ENCODE assay signal across 22 cellular contexts in genomic region chr10:109306698-109307097, GRCh38.
DNase-seq lines count a peak whose midpoint lies in the region; ATAC-seq and TF ChIP-seq lines count a peak whose summit lies in the region.
"Had no signal": no experiment of that assay in that cellular context is flagged by ENCODE, and none has a peak within 500 bp of the region (broad histone marks: within the 10 kb centered on the region; RNA-seq: fewer than 3 reads in every experiment).

No MANE protein-coding gene starts in this region.

- 0 out of 2 replicates have a peak overlapping the region, but pooled peaks have one; percentile 11 for H3K4me2 ChIP-seq in SK-N-SH
- H3K4me2 ChIP-seq in PC-3 (ENCODE audit: low read length), result no peak overlapping the region
- H3K4me2 ChIP-seq: BLaER1 had no signal

- no peak overlapping the region for H3K9ac ChIP-seq in SK-N-SH
- no peak overlapping the region for H3K9ac ChIP-seq in PC-3 (ENCODE audit: low read length)
- H3K9ac ChIP-seq: BLaER1 had no signal

- WGBS in SK-N-SH (ENCODE audit: low lambda C conversion rate), result 34% methylated on average over 5 of the region's 5 CpGs
- WGBS in mesodermal cell (ENCODE audit: insufficient coverage in 2 of 2), 2 experiments, result 68 to 84% methylated on average over 2 of the region's 5 CpGs

- POLR2A ChIA-PET in SK-N-SH (lab: Yijun Ruan, JAX), result no interaction called here
- POLR2A ChIA-PET in PC-3 (lab: Charles Lee; ENCODE audit: unreplicated experiment), result interaction anchor here (0.6 kb wide), 1 partner anchor 24 kb away, joined by 5 read pairs; no protein-coding TSS in a partner anchor

- intact Hi-C loops in PC-3 (cut with micrococcal nuclease), result no loop called here
- intact Hi-C loops in left lung (cut with DNase I), result no loop called here

- no TSS peak for BruUV-seq in PC-3 (replicated peaks; lab: Mats Ljungman, UMichigan)

- H3K4me3 ChIP-seq in SK-N-SH (ENCODE audit: low read depth in 2 of 2, low read length in 1 of 2) (no peak overlapping the region), PC-3 (ENCODE audit: low read length) (no peak overlapping the region), mesodermal cell (ENCODE audit: extremely low read depth, insufficient read depth, low read length, poor library complexity, severe bottlenecking) (no peak overlapping the region), left lung (no peak overlapping the region)
- H3K4me3 ChIP-seq: BLaER1 had no signal

- no peak for TF ChIP-seq EP300 in SK-N-SH (IDR thresholded peaks at IDR 0.05; ENCODE audit: borderline replicate concordance in 1 of 2, low read depth in 1 of 2, low read length in 1 of 2)

- TF ChIP-seq CTCF in SK-N-SH (IDR thresholded peaks at IDR 0.05) (no peak), PC-3 (conservative IDR thresholded peaks at IDR 0.05; ENCODE audit: low read depth, low read length) (no peak), left lung (IDR thresholded peaks at IDR 0.05) (no peak)

- no peaks in the 10 kb centered on the region for H3F3A ChIP-seq in SK-N-SH (replicated peaks; ENCODE audit: insufficient read depth)
- no peaks in the 10 kb centered on the region for H3F3A ChIP-seq in PC-3 (ENCODE audit: low read length, unreplicated experiment)

- 0 out of 2 replicates have a peak overlapping the region, but pooled peaks have one; percentile 13 for H2AFZ ChIP-seq in SK-N-SH (ENCODE audit: low read depth)
- 0 out of 2 replicates have a peak overlapping the region, but pooled peaks have one; percentile 24 for H2AFZ ChIP-seq in PC-3 (ENCODE audit: low read length)

- no peaks in the 10 kb centered on the region for H4K20me1 ChIP-seq in SK-N-SH (ENCODE audit: insufficient read depth)
- H4K20me1 ChIP-seq in PC-3 (ENCODE audit: low read length), result no peaks in the 10 kb centered on the region
- H4K20me1 ChIP-seq: BLaER1 had no signal

- H3K9me2 ChIP-seq in SK-N-SH, result no peaks in the 10 kb centered on the region
- no peaks in the 10 kb centered on the region for H3K9me2 ChIP-seq in PC-3 (replicated peaks; ENCODE audit: low read length)

- no peaks in the 10 kb centered on the region for H3K27me3 ChIP-seq in SK-N-SH (ENCODE audit: insufficient read depth)
- no peaks in the 10 kb centered on the region for H3K27me3 ChIP-seq in PC-3 (ENCODE audit: low read length)
- H3K27me3 ChIP-seq in left lung, result no peaks in the 10 kb centered on the region
- H3K27me3 ChIP-seq: BLaER1 had no signal

- H3K36me3 ChIP-seq in SK-N-SH (replicated peaks in 1 of 2; ENCODE audit: control insufficient read depth in 1 of 2, insufficient read depth in 2 of 2, low read length in 1 of 2), result no peaks in the 10 kb centered on the region
- no peaks in the 10 kb centered on the region for H3K36me3 ChIP-seq in PC-3 (ENCODE audit: low read depth, low read length)
- no peaks in the 10 kb centered on the region for H3K36me3 ChIP-seq in mesodermal cell (ENCODE audit: control insufficient read depth, insufficient read depth, low read length)
- no peaks in the 10 kb centered on the region for H3K36me3 ChIP-seq in left lung
- H3K36me3 ChIP-seq: BLaER1 had no signal

- H3K27ac ChIP-seq in SK-N-SH (ENCODE audit: low read depth in 2 of 2, low read length in 1 of 2) (no peak overlapping the region), PC-3 (ENCODE audit: low read length) (no peak overlapping the region), mesodermal cell (ENCODE audit: low read depth, low read length, severe bottlenecking) (peak overlapping the region; percentile 32), left lung (no peak overlapping the region)
- H3K27ac ChIP-seq: 22Rv1, BLaER1 had no signal

- TF ChIP-seq RAD21 in SK-N-SH (IDR thresholded peaks at IDR 0.05; ENCODE audit: low read length), result no peak

- H3K4me1 ChIP-seq in SK-N-SH (ENCODE audit: control insufficient read depth in 1 of 2, insufficient read depth in 2 of 2, low read depth in 1 of 2, low read length in 1 of 2) (no peaks in the 10 kb centered on the region), PC-3 (ENCODE audit: insufficient read depth, low read length) (no peaks in the 10 kb centered on the region), mesodermal cell (ENCODE audit: control insufficient read depth, insufficient read depth, low read length, poor library complexity, severe bottlenecking) (no peaks in the 10 kb centered on the region), left lung (no peaks in the 10 kb centered on the region)
- H3K4me1 ChIP-seq: BLaER1 had no signal

- H3K9me3 ChIP-seq in SK-N-SH (no peaks in the 10 kb centered on the region), PC-3 (ENCODE audit: low read length) (no peaks in the 10 kb centered on the region), mesodermal cell (ENCODE audit: control insufficient read depth, low read length) (peaks cover 8% of the 10 kb centered on the region), left lung (no peaks in the 10 kb centered on the region)
- H3K9me3 ChIP-seq: BLaER1 had no signal

- ATAC-seq in SK-N-SH treated with all-trans-retinoic acid at 6 μM for 48 hours, result no peak
- ATAC-seq in PC-3, result no peak
- no peak for ATAC-seq in left lung
- no peak for ATAC-seq in HG02870 (IDR thresholded peaks at IDR 0.05; ENCODE audit: unreplicated experiment)

- DNase-seq in SK-N-SH (no peak), PC-3 (peak; percentile 2), SIG-M5 (lab: John Stamatoyannopoulos, UW) (no peak), left lung (no peak), RKO (ENCODE audit: low spot score) (no peak)
- DNase-seq: ACHN; CD4-positive, alpha-beta T cell; COR-L47; DMS 273 treated with DMSO at 0.1 percent for 48 hours; DMS79 treated with DMSO at 0.1 percent for 48 hours; KG1; NCI-H1105; NCI-H146; NCI-H2029; NCI-H2227 treated with DMSO at 0.1 percent for 48 hours; NCI-H510A treated with DMSO at 0.1 percent for 48 hours; NCI-H748 treated with DMSO at 0.1 percent for 48 hours had no signal

- CTCF ChIA-PET in SK-N-SH (lab: Yijun Ruan, JAX), result no interaction called here
- CTCF ChIA-PET in PC-3 (lab: Charles Lee), result no interaction called here

- no peaks in the 10 kb centered on the region for H3K79me2 ChIP-seq in SK-N-SH (ENCODE audit: insufficient read depth)
- H3K79me2 ChIP-seq in PC-3 (ENCODE audit: low read length), result no peaks in the 10 kb centered on the region

TF ChIP-seq in SK-N-SH, 30 proteins besides CTCF, POLR2A, EP300 and RAD21 (continues in another document):
- TF ChIP-seq SIN3A (IDR thresholded peaks at IDR 0.05; ENCODE audit: borderline replicate concordance, low read depth, low read length) (no peak), FOXJ3 (CRISPR knock-in tag; IDR thresholded peaks at IDR 0.05) (no peak), TEAD4 (IDR thresholded peaks at IDR 0.05; ENCODE audit: borderline replicate concordance, insufficient read depth) (no peak)
- TF ChIP-seq, protein P1, sequence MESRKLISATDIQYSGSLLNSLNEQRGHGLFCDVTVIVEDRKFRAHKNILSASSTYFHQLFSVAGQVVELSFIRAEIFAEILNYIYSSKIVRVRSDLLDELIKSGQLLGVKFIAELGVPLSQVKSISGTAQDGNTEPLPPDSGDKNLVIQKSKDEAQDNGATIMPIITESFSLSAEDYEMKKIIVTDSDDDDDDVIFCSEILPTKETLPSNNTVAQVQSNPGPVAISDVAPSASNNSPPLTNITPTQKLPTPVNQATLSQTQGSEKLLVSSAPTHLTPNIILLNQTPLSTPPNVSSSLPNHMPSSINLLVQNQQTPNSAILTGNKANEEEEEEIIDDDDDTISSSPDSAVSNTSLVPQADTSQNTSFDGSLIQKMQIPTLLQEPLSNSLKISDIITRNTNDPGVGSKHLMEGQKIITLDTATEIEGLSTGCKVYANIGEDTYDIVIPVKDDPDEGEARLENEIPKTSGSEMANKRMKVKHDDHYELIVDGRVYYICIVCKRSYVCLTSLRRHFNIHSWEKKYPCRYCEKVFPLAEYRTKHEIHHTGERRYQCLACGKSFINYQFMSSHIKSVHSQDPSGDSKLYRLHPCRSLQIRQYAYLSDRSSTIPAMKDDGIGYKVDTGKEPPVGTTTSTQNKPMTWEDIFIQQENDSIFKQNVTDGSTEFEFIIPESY (IDR thresholded peaks at IDR 0.05; ENCODE audit: borderline replicate concordance, low read depth), result no peak

TF ChIP-seq in SK-N-SH treated with all-trans-retinoic acid at 6 μM for 48 hours, 23 proteins besides CTCF, POLR2A, EP300 and RAD21 (continues in another document):
- TF ChIP-seq TOX (CRISPR knock-in tag; IDR thresholded peaks at IDR 0.05; ENCODE audit: borderline replicate concordance), result no peak
- TF ChIP-seq TSHZ2 (CRISPR knock-in tag; IDR thresholded peaks at IDR 0.05), result no peak
- TF ChIP-seq ISL1 (CRISPR knock-in tag; IDR thresholded peaks at IDR 0.05), result no peak
- TF ChIP-seq GLIS3 (CRISPR knock-in tag; IDR thresholded peaks at IDR 0.05), result no peak
- no peak for TF ChIP-seq CREB5 (CRISPR knock-in tag; IDR thresholded peaks at IDR 0.05; ENCODE audit: low read depth)
